9 cellular contexts compared by ENCODE assay signal in the genomic region with DNA sequence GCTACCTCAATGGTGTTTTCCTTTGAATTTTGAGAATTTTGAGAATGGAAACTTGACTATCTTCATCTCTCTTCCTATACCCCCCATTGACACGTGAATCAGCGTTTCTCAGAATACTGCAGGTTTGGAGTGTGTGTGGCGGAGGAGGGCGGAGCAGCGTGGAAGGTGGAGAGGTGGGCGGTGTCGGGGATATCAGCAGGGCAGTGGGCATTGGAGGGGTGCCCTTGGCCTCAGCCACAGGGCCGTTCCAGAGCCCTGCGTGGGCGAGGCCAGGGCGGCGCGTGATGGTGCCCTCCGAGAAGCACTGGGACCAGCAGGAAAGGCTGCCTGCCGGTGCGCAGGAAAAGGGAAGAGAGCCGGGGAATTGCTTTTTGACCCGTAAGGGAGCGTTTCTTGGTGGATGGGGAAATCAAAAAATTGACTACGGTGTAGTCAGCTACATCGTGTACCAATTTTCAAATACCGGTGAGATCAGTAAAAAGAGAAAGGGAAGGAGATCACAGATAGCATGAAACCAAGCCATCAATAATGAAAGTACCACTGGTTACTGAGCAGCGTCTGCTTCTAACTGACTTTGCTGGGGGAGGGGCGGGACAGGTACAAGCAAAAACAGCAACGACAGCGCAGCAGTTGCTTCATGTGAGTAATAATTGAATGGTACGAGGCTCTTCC.
A peak's percentile ranks its signal among the peaks of the same experiment; 100 is the strongest.
DNase-seq lines count a peak whose midpoint lies in the region; ATAC-seq and TF ChIP-seq lines count a peak whose summit lies in the region.
"Had no signal": no experiment of that assay in that cellular context is flagged by ENCODE, and none has a peak within 500 bp of the region (broad histone marks: within the 10 kb centered on the region; RNA-seq: fewer than 3 reads in every experiment).

No MANE protein-coding gene starts in this region.

- CTCF ChIA-PET in MCF 10A (lab: Yijun Ruan, JAX) = no interaction called here

- H3K9me3 Mint-ChIP-seq in natural killer cell treated with Interleukin-12 subunit alpha and Interleukin-12 subunit beta and Interleukin-15 and Interleukin-18, amount 100 ng/mL, for 72 hours = no peaks in the 10 kb centered on the region
- H3K9me3 Mint-ChIP-seq in MCF 10A (ENCODE audit: unreplicated experiment) (no peaks in the 10 kb centered on the region), mesothelial cell of epicardium (peaks cover 6% of the 10 kb centered on the region)

- BruUV-seq in MCF 10A (replicated peaks; lab: Mats Ljungman, UMichigan) = no TSS peak

- TF ChIP-seq CTCF in MCF 10A (IDR thresholded peaks at IDR 0.05; ENCODE audit: unreplicated experiment) = no peak
- no peak for TF ChIP-seq CTCF in mesothelial cell of epicardium (IDR thresholded peaks at IDR 0.05; ENCODE audit: unreplicated experiment)

- peaks cover 36 to 46% of the 10 kb centered on the region in 2 donors for H3K4me1 Mint-ChIP-seq in natural killer cell treated with Interleukin-12 subunit alpha and Interleukin-12 subunit beta and Interleukin-15 and Interleukin-18, amount 100 ng/mL, for 72 hours (ENCODE audit: low read depth in 2 of 2)
- peaks cover 9% of the 10 kb centered on the region for H3K4me1 Mint-ChIP-seq in MCF 10A (ENCODE audit: insufficient read depth, unreplicated experiment)
- no peaks in the 10 kb centered on the region for H3K4me1 Mint-ChIP-seq in mesothelial cell of epicardium

- peaks cover 5% of the 10 kb centered on the region for H3K36me3 Mint-ChIP-seq in natural killer cell treated with Interleukin-12 subunit alpha and Interleukin-12 subunit beta and Interleukin-15 and Interleukin-18, amount 100 ng/mL, for 72 hours
- no peaks in the 10 kb centered on the region for H3K36me3 Mint-ChIP-seq in MCF 10A (ENCODE audit: insufficient read depth, unreplicated experiment)
- no peaks in the 10 kb centered on the region for H3K36me3 Mint-ChIP-seq in mesothelial cell of epicardium

- peaks cover 0 to 23% of the 10 kb centered on the region in 2 donors for H3K27me3 Mint-ChIP-seq in natural killer cell treated with Interleukin-12 subunit alpha and Interleukin-12 subunit beta and Interleukin-15 and Interleukin-18, amount 100 ng/mL, for 72 hours
- H3K27me3 Mint-ChIP-seq in MCF 10A (ENCODE audit: insufficient read depth, unreplicated experiment) (no peaks in the 10 kb centered on the region), mesothelial cell of epicardium (ENCODE audit: low read depth) (peaks cover 60% of the 10 kb centered on the region)

- POLR2A ChIA-PET in MCF 10A (lab: Yijun Ruan, JAX) = no interaction called here

- peak overlapping the region; percentile 82 for H3K4me3 Mint-ChIP-seq in natural killer cell treated with Interleukin-12 subunit alpha and Interleukin-12 subunit beta and Interleukin-15 and Interleukin-18, amount 100 ng/mL, for 72 hours
- H3K4me3 Mint-ChIP-seq in MCF 10A (ENCODE audit: unreplicated experiment) = no peak overlapping the region
- H3K4me3 Mint-ChIP-seq in mesothelial cell of epicardium = no peak overlapping the region

- peak; percentile 75 for ATAC-seq in GM18517 (IDR thresholded peaks at IDR 0.05; ENCODE audit: unreplicated experiment)
- peak; percentile 71 for ATAC-seq in HG02623 (IDR thresholded peaks at IDR 0.05; ENCODE audit: unreplicated experiment)
- ATAC-seq in natural killer cell treated with Interleukin-12 subunit alpha and Interleukin-12 subunit beta and Interleukin-15 and Interleukin-18, amount 100 ng/mL, for 72 hours = peak; percentile 72 to 90
- ATAC-seq in left lobe of liver = no peak
- ATAC-seq: left lung had no signal

- DNase-seq in activated CD4-positive, CD25-positive, alpha-beta regulatory T cell (lab: John Stamatoyannopoulos, UW) = peak; percentile 17 to 68 (median 44)
- no peak for DNase-seq in natural killer cell treated with Interleukin-12 subunit alpha and Interleukin-12 subunit beta and Interleukin-15 and Interleukin-18, amount 100 ng/mL, for 72 hours (ENCODE audit: low spot score)
- DNase-seq in left lobe of liver (ENCODE audit: low spot score) = no peak
- DNase-seq in MCF 10A (ENCODE audit: unreplicated experiment) = no peak
- DNase-seq in NCI-H748 (lab: John Stamatoyannopoulos, UW; ENCODE audit: unreplicated experiment) = no peak
- DNase-seq in mesothelial cell of epicardium (ENCODE audit: low spot score in 2 of 2, unreplicated experiment in 2 of 2) = no peak
- DNase-seq: left lung had no signal

- H3K27ac Mint-ChIP-seq in natural killer cell treated with Interleukin-12 subunit alpha and Interleukin-12 subunit beta and Interleukin-15 and Interleukin-18, amount 100 ng/mL, for 72 hours = peak overlapping the region; percentile 67 to 90
- H3K27ac Mint-ChIP-seq in MCF 10A (ENCODE audit: low read depth, unreplicated experiment) = no peak overlapping the region
- no peak overlapping the region for H3K27ac Mint-ChIP-seq in mesothelial cell of epicardium

- intact Hi-C loops in MCF 10A (cut with micrococcal nuclease) = no loop called here

Comparison
In these comparisons a context has a peak if more than half of its experiments do, and no peak if none do; other contexts are left out.
1. DNase-seq: peak in activated CD4-positive, CD25-positive, alpha-beta regulatory T cell (4 of 4); none in natural killer cell treated with Interleukin-12 subunit alpha and Interleukin-12 subunit beta and Interleukin-15 and Interleukin-18, amount 100 ng/mL, for 72 hours (single experiment), left lobe of liver (single experiment), MCF 10A (single experiment), NCI-H748 (single experiment) and mesothelial cell of epicardium (0 of 2).
2. H3K27ac Mint-ChIP-seq: peak in natural killer cell treated with Interleukin-12 subunit alpha and Interleukin-12 subunit beta and Interleukin-15 and Interleukin-18, amount 100 ng/mL, for 72 hours (2 of 2); none in MCF 10A (single experiment) and mesothelial cell of epicardium (single experiment).